ENCODE assay signal across 23 cellular contexts in the genomic region with DNA sequence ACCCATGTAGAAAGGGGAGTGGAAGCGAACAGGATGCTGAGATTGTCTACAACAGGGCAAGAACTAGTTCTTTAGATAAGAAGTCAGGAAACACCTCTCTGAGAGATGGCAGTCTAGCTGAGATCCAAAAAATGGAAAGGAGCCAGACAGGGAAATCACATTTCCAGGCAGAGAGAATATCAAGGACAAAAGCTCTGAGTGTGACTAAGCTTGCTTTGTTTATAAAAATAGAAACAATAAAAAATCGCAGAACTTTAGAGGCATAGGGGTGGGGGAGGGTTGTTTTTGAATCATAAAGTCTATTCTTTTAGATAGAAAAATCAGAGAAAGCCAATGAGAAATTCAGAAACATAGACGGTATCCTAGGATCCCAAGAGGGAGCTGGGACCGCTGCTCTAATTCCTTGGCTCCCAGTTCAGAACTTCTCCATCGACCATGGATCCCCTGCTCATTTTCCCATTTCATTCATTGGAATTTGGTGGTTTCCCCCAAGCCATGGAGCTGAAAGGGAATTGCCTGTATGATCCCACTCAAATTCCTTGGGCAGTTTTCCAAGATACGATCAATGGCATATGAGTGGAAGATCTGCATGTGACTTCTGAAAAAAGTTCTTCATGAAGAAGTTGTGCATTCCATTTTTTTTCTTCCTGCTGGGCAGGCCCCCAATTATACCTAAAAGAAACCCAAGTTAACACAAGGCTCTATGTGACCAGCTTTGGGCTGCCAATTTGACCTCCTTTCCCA.
A peak's percentile ranks its signal among the peaks of the same experiment; 100 is the strongest.
DNase-seq lines count a peak whose midpoint lies in the region; ATAC-seq, FAIRE-seq and TF ChIP-seq lines count a peak whose summit lies in the region.
"Had no signal": no experiment of that assay in that cellular context is flagged by ENCODE, and none has a peak within 500 bp of the region (broad histone marks: within the 10 kb centered on the region; RNA-seq: fewer than 3 reads in every experiment).

No MANE protein-coding gene starts in this region.

- no peak overlapping the region for H2AFZ ChIP-seq in endothelial cell of umbilical vein (ENCODE audit: low read depth, low read length)
- H2AFZ ChIP-seq in OCI-LY7 (ENCODE audit: low read length), result no peak overlapping the region
- H2AFZ ChIP-seq: GM23338 had no signal

- dilution Hi-C loops in endothelial cell of umbilical vein (cut with MboI; ENCODE audit: extremely low pct_ligation_motif_present, low sequenced_read_pairs), result no loop called here

- no peak overlapping the region for H3K4me3 ChIP-seq in AG09309 (ENCODE audit: control insufficient read depth, low read depth, low read length)
- no peak overlapping the region for H3K4me3 ChIP-seq in endothelial cell of umbilical vein (replicated peaks in 1 of 3; ENCODE audit: insufficient read depth in 1 of 3, low read depth in 1 of 3, low read length in 3 of 3)
- H3K4me3 ChIP-seq in right cardiac atrium (ENCODE audit: low read length), result no peak overlapping the region
- no peak overlapping the region for H3K4me3 ChIP-seq in coronary artery
- H3K4me3 ChIP-seq in OCI-LY7 (ENCODE audit: low read depth, low read length, poor library complexity, severe bottlenecking), result no peak overlapping the region
- H3K4me3 ChIP-seq in gastroesophageal sphincter, result no peak overlapping the region
- H3K4me3 ChIP-seq: GM23338, K562, testis, uterus had no signal

- no peaks in the 10 kb centered on the region for H3K4me1 ChIP-seq in endothelial cell of umbilical vein (ENCODE audit: control insufficient read depth, extremely low read depth, insufficient read depth, low read length)
- peaks cover 10% of the 10 kb centered on the region for H3K4me1 ChIP-seq in right cardiac atrium (ENCODE audit: control insufficient read depth, insufficient read depth, low read length)
- H3K4me1 ChIP-seq in OCI-LY7 (ENCODE audit: insufficient read depth, low read length, poor library complexity, severe bottlenecking), result no peaks in the 10 kb centered on the region
- no peaks in the 10 kb centered on the region for H3K4me1 ChIP-seq in gastroesophageal sphincter
- H3K4me1 ChIP-seq: testis, uterus had no signal

- H3K36me3 ChIP-seq in endothelial cell of umbilical vein (ENCODE audit: control insufficient read depth in 2 of 2, extremely low read depth in 1 of 2, insufficient read depth in 2 of 2, low read length in 2 of 2), result no peaks in the 10 kb centered on the region
- no peaks in the 10 kb centered on the region for H3K36me3 ChIP-seq in OCI-LY7 (ENCODE audit: insufficient read depth, low read length)
- no peaks in the 10 kb centered on the region for H3K36me3 ChIP-seq in gastroesophageal sphincter
- H3K36me3 ChIP-seq: uterus had no signal

- H3K27ac ChIP-seq in endothelial cell of umbilical vein (ENCODE audit: insufficient read depth, low read depth, low read length), result no peak overlapping the region
- peak overlapping the region; percentile 84 for H3K27ac ChIP-seq in right cardiac atrium (ENCODE audit: low read length)
- H3K27ac ChIP-seq in coronary artery, result no peak overlapping the region
- no peak overlapping the region for H3K27ac ChIP-seq in OCI-LY7 (ENCODE audit: low read depth, low read length, poor library complexity, severe bottlenecking)
- no peak overlapping the region for H3K27ac ChIP-seq in gastroesophageal sphincter
- H3K27ac ChIP-seq: C4-2B, testis, uterus had no signal

- peak; percentile 11 for DNase-seq in AG09309 (ENCODE audit: low read depth)
- peak; percentile 13 for DNase-seq in HT1080 (ENCODE audit: low read depth)
- peak; percentile 75 for DNase-seq in endothelial cell of umbilical vein (ENCODE audit: low read depth, low spot score)
- DNase-seq in right cardiac atrium, result no peak
- DNase-seq in stimulated activated naive CD4-positive, alpha-beta T cell treated with Interleukin-2 at 50 U/mL for 16 hours (lab: John Stamatoyannopoulos, UW), result no peak
- DNase-seq in coronary artery (ENCODE audit: low spot score), result no peak
- no peak for DNase-seq in OCI-LY7 (ENCODE audit: low spot score)
- DNase-seq: activated CD4-positive, alpha-beta T cell treated with anti-CD3 and anti-CD28 coated beads, Interleukin-2, amount 50 U/mL, for 1 hour; activated naive CD4-positive, alpha-beta T cell treated with anti-CD3 and anti-CD28 coated beads, Interleukin-2, amount 10 ng/mL, durations not matched to agents 7 days and 5 days; effector CD8-positive, alpha-beta T cell; left colon; naive thymus-derived CD8-positive, alpha-beta T cell; NCI-H1417 treated with DMSO at 0.1 percent for 48 hours; NCI-H2107; NCI-H446; occipital lobe; testis; uterus had no signal

- H3K9me3 ChIP-seq in endothelial cell of umbilical vein (replicated peaks; ENCODE audit: control insufficient read depth, insufficient read depth, low read length) (no peaks in the 10 kb centered on the region), right cardiac atrium (ENCODE audit: control insufficient read depth, low read length) (no peaks in the 10 kb centered on the region), OCI-LY7 (ENCODE audit: low read length) (no peaks in the 10 kb centered on the region), gastroesophageal sphincter (no peaks in the 10 kb centered on the region)
- H3K9me3 ChIP-seq: testis, uterus had no signal

- no peak for TF ChIP-seq EP300 in gastroesophageal sphincter (IDR thresholded peaks at IDR 0.05)

- intact Hi-C loops in endothelial cell of umbilical vein (cut with micrococcal nuclease) (no loop called here), right cardiac atrium (cut with DNase I) (no loop called here), OCI-LY7 (cut with micrococcal nuclease; ENCODE audit: unreplicated experiment) (no loop called here)

- H3K9me1 ChIP-seq in endothelial cell of umbilical vein (replicated peaks; ENCODE audit: control insufficient read depth, extremely low read depth, insufficient read depth, low read length), result no peaks in the 10 kb centered on the region

- TF ChIP-seq CTCF in AG09309 (IDR thresholded peaks at IDR 0.05; ENCODE audit: control insufficient read depth, insufficient read depth, low read depth, low read length, missing control alignments) (no peak), endothelial cell of umbilical vein (IDR thresholded peaks at IDR 0.05; ENCODE audit: extremely low read depth in 1 of 2, insufficient read depth in 1 of 2, low read depth in 1 of 2, low read length in 2 of 2) (no peak), coronary artery (IDR thresholded peaks at IDR 0.05) (no peak), OCI-LY7 (conservative IDR thresholded peaks at IDR 0.05; ENCODE audit: low read length) (no peak), gastroesophageal sphincter (IDR thresholded peaks at IDR 0.05) (no peak)

- H3K79me2 ChIP-seq in endothelial cell of umbilical vein (ENCODE audit: control insufficient read depth, insufficient read depth, low read length) (no peaks in the 10 kb centered on the region), OCI-LY7 (ENCODE audit: insufficient read depth, low read depth, low read length) (no peaks in the 10 kb centered on the region)

- no peaks in the 10 kb centered on the region for H4K20me1 ChIP-seq in endothelial cell of umbilical vein (replicated peaks; ENCODE audit: control insufficient read depth, extremely low read depth, insufficient read depth, low read length)
- H4K20me1 ChIP-seq in OCI-LY7 (ENCODE audit: insufficient read depth, low read length), result no peaks in the 10 kb centered on the region

- TF ChIP-seq POLR2A in endothelial cell of umbilical vein (IDR thresholded peaks at IDR 0.05; ENCODE audit: low read depth, low read length) (no peak), gastroesophageal sphincter (IDR thresholded peaks at IDR 0.05) (no peak)

- no peak for FAIRE-seq in endothelial cell of umbilical vein (lab: Jason Lieb, UNC)
- FAIRE-seq: K562 had no signal

- ATAC-seq in right cardiac atrium (peak in 1 of 2 donors; percentile 63), gastroesophageal sphincter (no peak)
- ATAC-seq: GM23338; K562; left colon; naive thymus-derived CD8-positive, alpha-beta T cell; stimulated activated memory B cell treated with anti-CD40 and anti-IgM and Interleukin-4, amounts not matched to agents 10 μg/mL and 1 μg/mL and 100 μg/mL, for 72 hours had no signal

- POLR2A ChIA-PET in endothelial cell of umbilical vein (lab: Charles Lee) (no interaction called here), OCI-LY7 (lab: Charles Lee) (interaction anchor here (0.7 to 2.1 kb wide), 3 partner anchors 12 to 34 kb away, joined by 4 to 7 read pairs (median 4); no protein-coding TSS in a partner anchor)

- H3K27me3 ChIP-seq in endothelial cell of umbilical vein (ENCODE audit: control insufficient read depth in 2 of 2, insufficient read depth in 2 of 2, low read length in 2 of 2) (no peaks in the 10 kb centered on the region), right cardiac atrium (ENCODE audit: control insufficient read depth, insufficient read depth) (no peaks in the 10 kb centered on the region), gastroesophageal sphincter (no peaks in the 10 kb centered on the region)
- H3K27me3 ChIP-seq: testis, uterus had no signal

- no TSS peak for BruUV-seq in endothelial cell of umbilical vein (replicated peaks; lab: Mats Ljungman, UMichigan)
- BruUV-seq in OCI-LY7 (replicated peaks; lab: Mats Ljungman, UMichigan), result no TSS peak

- no peak overlapping the region for H3K9ac ChIP-seq in endothelial cell of umbilical vein (replicated peaks; ENCODE audit: extremely low read depth, insufficient read depth, low read length)

- H3K9me2 ChIP-seq in OCI-LY7 (ENCODE audit: insufficient read depth, low read length), result no peaks in the 10 kb centered on the region

- WGBS in right cardiac atrium, result 52% methylated on average over 6 of the region's 6 CpGs
- WGBS in gastroesophageal sphincter (ENCODE audit: low coverage in 1 of 2), 2 donors, result 55 to 69% methylated on average over 5 to 6 of the region's 6 CpGs

- H3K4me2 ChIP-seq in endothelial cell of umbilical vein (ENCODE audit: insufficient read depth, low read length), result no peak overlapping the region
- H3K4me2 ChIP-seq in OCI-LY7 (ENCODE audit: low read length), result no peak overlapping the region
- H3K4me2 ChIP-seq: GM23338 had no signal

- CTCF ChIA-PET in endothelial cell of umbilical vein (lab: Charles Lee), result interaction anchor here (1.2 kb wide), 1 partner anchor 43 kb away, joined by 3 read pairs; no protein-coding TSS in a partner anchor
- CTCF ChIA-PET in OCI-LY7 (lab: Charles Lee; ENCODE audit: unreplicated experiment), result interaction anchor here (0.5 kb wide), 1 partner anchor 352 kb away, joined by 3 read pairs; no protein-coding TSS in a partner anchor

TF ChIP-seq in endothelial cell of umbilical vein, 7 proteins besides CTCF, POLR2A, EP300 and RAD21 (continues in another document):
- TF ChIP-seq EZH2 (IDR thresholded peaks at IDR 0.05; ENCODE audit: borderline replicate concordance, low read depth, low read length, severe bottlenecking) (no peak), GATA2 (IDR thresholded peaks at IDR 0.05; ENCODE audit: insufficient read depth, insufficient read length, low read depth, low read length) (no peak), FOS (IDR thresholded peaks at IDR 0.05; ENCODE audit: borderline replicate concordance, insufficient read depth, low read length) (no peak), MYC (IDR thresholded peaks at IDR 0.05; ENCODE audit: low read depth, low read length) (no peak)
- TF ChIP-seq, protein P1, sequence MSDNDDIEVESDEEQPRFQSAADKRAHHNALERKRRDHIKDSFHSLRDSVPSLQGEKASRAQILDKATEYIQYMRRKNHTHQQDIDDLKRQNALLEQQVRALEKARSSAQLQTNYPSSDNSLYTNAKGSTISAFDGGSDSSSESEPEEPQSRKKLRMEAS (IDR thresholded peaks at IDR 0.05; ENCODE audit: insufficient read depth, insufficient read length), result no peak

Comparison
In these comparisons a context has a peak if more than half of its experiments do, and no peak if none do; other contexts are left out.
1. DNase-seq: peak in AG09309 (single experiment), HT1080 (single experiment) and endothelial cell of umbilical vein (single experiment); none in right cardiac atrium (0 of 3), stimulated activated naive CD4-positive, alpha-beta T cell treated with Interleukin-2 at 50 U/mL for 16 hours (single experiment), coronary artery (single experiment) and OCI-LY7 (single experiment).